Comparison of ENCODE assay signal across 7 cellular contexts in genomic region chr1:37478451-37478871, GRCh38. TPM values are rescaled to one million over a fixed set of nuclear protein-coding genes. Genes with fewer than 3 reads are reported as not detected.
A peak's percentile ranks its signal among the peaks of the same experiment; 100 is the strongest.
DNase-seq lines count a peak whose midpoint lies in the region; ATAC-seq and TF ChIP-seq lines count a peak whose summit lies in the region.

No MANE protein-coding gene starts in this region.

- TF ChIP-seq POLR2A in esophagus muscularis mucosa (IDR thresholded peaks at IDR 0.05; ENCODE audit: low read depth): no peak

- H3K36me3 ChIP-seq in esophagus muscularis mucosa: peaks cover 32 to 58% (median 50%) of the 10 kb centered on the region in 4 donors

- H3K4me3 ChIP-seq in esophagus muscularis mucosa: peak overlapping the region; percentile 36 to 91 (median 50)

- H3K27ac ChIP-seq in esophagus muscularis mucosa (replicated peaks in 1 of 4): peak overlapping the region; percentile 97 to 99 (median 98)

- intact Hi-C loops in esophagus muscularis mucosa (cut with DNase I): no loop called here

- DNase-seq in HS-5 (ENCODE audit: low read depth) (peak; percentile 63), esophagus muscularis mucosa (ENCODE audit: extremely low spot score) (no peak), iPS-NIHi11 (ENCODE audit: low spot score) (no peak), COLO829 (ENCODE audit: low spot score) (no peak)
- DNase-seq in stimulated activated CD4-positive, alpha-beta T cell treated with anti-CD3 and anti-CD28 coated beads, Interleukin-12 subunit alpha, Interleukin-12 subunit beta, amount 100 ng/mL, for 48 hours (ENCODE audit: low read depth in 2 of 3, low spot score in 1 of 3): peak in 2 of 3 donors; percentile 34 to 44

- ATAC-seq in activated CD4-positive, CD25-positive, alpha-beta regulatory T cell treated with anti-CD3 and anti-CD28 coated beads, Interleukin-2, amount 50 U/mL, for 24 hours: peak; percentile 55
- ATAC-seq in GM18870 (IDR thresholded peaks at IDR 0.05; ENCODE audit: unreplicated experiment): no peak

- no peak for TF ChIP-seq EP300 in esophagus muscularis mucosa (IDR thresholded peaks at IDR 0.05)

- WGBS in esophagus muscularis mucosa: 80% methylated on average over 8 of the region's 8 CpGs

- H3K9me3 ChIP-seq in esophagus muscularis mucosa: no peaks in the 10 kb centered on the region

- no peaks in the 10 kb centered on the region for H3K27me3 ChIP-seq in esophagus muscularis mucosa

- no peak for TF ChIP-seq CTCF in esophagus muscularis mucosa (IDR thresholded peaks at IDR 0.05)

- H3K4me1 ChIP-seq in esophagus muscularis mucosa: peaks cover 61 to 79% (median 68%) of the 10 kb centered on the region in 4 donors

RNA-seq across cellular contexts. Expression of gene ZC3H12A, which starts 4.1 kb away (rescaled TPM):
- total RNA-seq in esophagus muscularis mucosa: 10 to 100 TPM in 3 of 4 donors, 1 to 10 TPM in 1; 9.6 to 23.5 (median 11.7) TPM

RNA-seq across cellular contexts. Expression of gene MEAF6, which starts 36.1 kb away (rescaled TPM):
- total RNA-seq in esophagus muscularis mucosa: 100 to 1,000 TPM in 1 of 4 donors, 10 to 100 TPM in 3; 55.2 to 100 (median 78.3) TPM

Comparison
In these comparisons a context has a peak if more than half of its experiments do, and no peak if none do; other contexts are left out.
1. DNase-seq: peak in HS-5 (single experiment) and stimulated activated CD4-positive, alpha-beta T cell treated with anti-CD3 and anti-CD28 coated beads, Interleukin-12 subunit alpha, Interleukin-12 subunit beta, amount 100 ng/mL, for 48 hours (2 of 3); none in esophagus muscularis mucosa (single experiment), iPS-NIHi11 (single experiment) and COLO829 (single experiment).